ENCODE assay signal across 28 cellular contexts in genomic region chr20:39990692-39991091, GRCh38.
"Had no signal": no experiment of that assay in that cellular context is flagged by ENCODE, and none has a peak within 500 bp of the region (broad histone marks: within the 10 kb centered on the region; RNA-seq: fewer than 3 reads in every experiment).

No MANE protein-coding gene starts in this region.

- H3K36me3 ChIP-seq: stomach, suprapubic skin, thoracic aorta, thyroid gland, tibial artery, tibial nerve, transverse colon, upper lobe of left lung, upper lobe of right lung, uterus, vagina had no signal

- H3K4me3 ChIP-seq: stomach, suprapubic skin, testis, thoracic aorta, thyroid gland, tibial artery, tibial nerve, transverse colon, upper lobe of left lung, upper lobe of right lung, uterus, vagina had no signal

- H3K27ac Mint-ChIP-seq: stimulated activated effector memory CD8-positive, alpha-beta T cell treated with anti-CD3 and anti-CD28 coated beads, Interleukin-12 subunit alpha, Interleukin-12 subunit beta, amount 100 ng/mL, for 72 hours; stimulated activated memory B cell treated with anti-CD40 and anti-IgM and Interleukin-4, amounts not matched to agents 10 μg/mL and 1 μg/mL and 100 μg/mL, for 72 hours; stimulated activated naive B cell treated with anti-CD40 and anti-IgM and Interleukin-4, amounts not matched to agents 10 μg/mL and 1 μg/mL and 100 μg/mL, for 72 hours; stimulated activated naive CD8-positive, alpha-beta T cell treated with anti-CD3 and anti-CD28 coated beads, Interleukin-15, amount 100 ng/mL, for 72 hours; stimulated activated naive CD8-positive, alpha-beta T cell treated with anti-CD3 and anti-CD28 coated beads, Interleukin-15, Interleukin-2, amounts not matched to agents 100 ng/mL and 50 ng/mL, for 24 hours; type B pancreatic cell had no signal

- DNase-seq: stimulated activated CD4-positive, alpha-beta T cell treated with anti-CD3 and anti-CD28 coated beads, Interleukin-2, amount 100 ng/mL, for 48 hours; stimulated activated CD4-positive, alpha-beta T cell treated with anti-CD3 and anti-CD28 coated beads, Interleukin-4, amount 100 ng/mL, for 1 hour; stimulated activated CD4-positive, alpha-beta T cell treated with anti-CD3 and anti-CD28 coated beads, Interleukin-4, amount 100 ng/mL, for 24 hours; stimulated activated CD4-positive, alpha-beta T cell treated with anti-CD3 and anti-CD28 coated beads, Interleukin-4, amount 100 ng/mL, for 4 hours; stimulated activated CD8-positive, alpha-beta memory T cell treated with anti-CD3 and anti-CD28 coated beads, Interleukin-4, amount 100 ng/mL, for 48 hours; stimulated activated naive B cell treated with anti-CD40 and anti-IgM and Interleukin-4, amounts not matched to agents 10 μg/mL and 1 μg/mL and 100 μg/mL, for 72 hours; stimulated activated naive CD4-positive, alpha-beta T cell; stimulated activated naive CD4-positive, alpha-beta T cell treated with Interleukin-2 at 50 U/mL for 16 hours; stimulated activated naive CD8-positive, alpha-beta T cell treated with anti-CD3 and anti-CD28 coated beads, Interleukin-15, amount 100 ng/mL, for 72 hours; stimulated activated naive CD8-positive, alpha-beta T cell treated with anti-CD3 and anti-CD28 coated beads, Interleukin-15, Interleukin-2, amounts not matched to agents 100 U/mL and 50 U/mL, for 24 hours; stomach; substantia nigra; testis; thyroid gland; tibial artery; transverse colon; trophoblast cell; upper lobe of left lung; upper lobe of right lung; uterus had no signal

- H3K9me3 ChIP-seq: stomach, suprapubic skin, testis, thoracic aorta, thyroid gland, upper lobe of left lung, upper lobe of right lung, uterus, vagina had no signal

- H3K27me3 ChIP-seq: stomach, suprapubic skin, testis, thyroid gland, tibial artery, tibial nerve, transverse colon, upper lobe of left lung, upper lobe of right lung, uterus, vagina had no signal

- H3K4me1 ChIP-seq: testis had no signal

- H3K4me3 Mint-ChIP-seq: stimulated activated effector memory CD8-positive, alpha-beta T cell treated with anti-CD3 and anti-CD28 coated beads, Interleukin-12 subunit alpha, Interleukin-12 subunit beta, amount 100 ng/mL, for 72 hours; stimulated activated memory B cell treated with anti-CD40 and anti-IgM and Interleukin-4, amounts not matched to agents 10 μg/mL and 1 μg/mL and 100 μg/mL, for 72 hours; stimulated activated naive B cell treated with anti-CD40 and anti-IgM and Interleukin-4, amounts not matched to agents 10 μg/mL and 1 μg/mL and 100 μg/mL, for 72 hours; stimulated activated naive CD8-positive, alpha-beta T cell treated with anti-CD3 and anti-CD28 coated beads, Interleukin-15, amount 100 ng/mL, for 72 hours; stimulated activated naive CD8-positive, alpha-beta T cell treated with anti-CD3 and anti-CD28 coated beads, Interleukin-15, Interleukin-2, amounts not matched to agents 100 ng/mL and 50 ng/mL, for 24 hours; type B pancreatic cell had no signal

- H3K4me1 Mint-ChIP-seq: stimulated activated effector memory CD8-positive, alpha-beta T cell treated with anti-CD3 and anti-CD28 coated beads, Interleukin-12 subunit alpha, Interleukin-12 subunit beta, amount 100 ng/mL, for 72 hours; stimulated activated memory B cell treated with anti-CD40 and anti-IgM and Interleukin-4, amounts not matched to agents 10 μg/mL and 1 μg/mL and 100 μg/mL, for 72 hours; stimulated activated naive B cell treated with anti-CD40 and anti-IgM and Interleukin-4, amounts not matched to agents 10 μg/mL and 1 μg/mL and 100 μg/mL, for 72 hours; stimulated activated naive CD8-positive, alpha-beta T cell treated with anti-CD3 and anti-CD28 coated beads, Interleukin-15, amount 100 ng/mL, for 72 hours had no signal

- H3K9me3 Mint-ChIP-seq: stimulated activated naive CD8-positive, alpha-beta T cell treated with anti-CD3 and anti-CD28 coated beads, Interleukin-15, amount 100 ng/mL, for 72 hours had no signal

- ATAC-seq: stimulated activated effector memory CD8-positive, alpha-beta T cell treated with anti-CD3 and anti-CD28 coated beads, Interleukin-12 subunit alpha, Interleukin-12 subunit beta, amount 100 ng/mL, for 72 hours; stimulated activated memory B cell treated with anti-CD40 and anti-IgM and Interleukin-4, amounts not matched to agents 10 μg/mL and 1 μg/mL and 100 μg/mL, for 72 hours; stimulated activated naive B cell treated with anti-CD40 and anti-IgM and Interleukin-4, amounts not matched to agents 10 μg/mL and 1 μg/mL and 100 μg/mL, for 72 hours; stimulated activated naive CD8-positive, alpha-beta T cell treated with anti-CD3 and anti-CD28 coated beads, Interleukin-15, amount 100 ng/mL, for 72 hours; stimulated activated naive CD8-positive, alpha-beta T cell treated with anti-CD3 and anti-CD28 coated beads, Interleukin-15, Interleukin-2, amounts not matched to agents 100 U/mL and 50 U/mL, for 24 hours; upper lobe of right lung had no signal

- H3K27ac ChIP-seq: stomach, suprapubic skin, testis, thoracic aorta, thyroid gland, tibial artery, tibial nerve, transverse colon, upper lobe of left lung, upper lobe of right lung, uterus, vagina had no signal

- H3K27me3 Mint-ChIP-seq: stimulated activated naive B cell treated with anti-CD40 and anti-IgM and Interleukin-4, amounts not matched to agents 10 μg/mL and 1 μg/mL and 100 μg/mL, for 72 hours; stimulated activated naive CD8-positive, alpha-beta T cell treated with anti-CD3 and anti-CD28 coated beads, Interleukin-15, amount 100 ng/mL, for 72 hours; stimulated activated naive CD8-positive, alpha-beta T cell treated with anti-CD3 and anti-CD28 coated beads, Interleukin-15, Interleukin-2, amounts not matched to agents 100 ng/mL and 50 ng/mL, for 24 hours; type B pancreatic cell had no signal

- H3K36me3 Mint-ChIP-seq: stimulated activated effector memory CD8-positive, alpha-beta T cell treated with anti-CD3 and anti-CD28 coated beads, Interleukin-12 subunit alpha, Interleukin-12 subunit beta, amount 100 ng/mL, for 72 hours; stimulated activated memory B cell treated with anti-CD40 and anti-IgM and Interleukin-4, amounts not matched to agents 10 μg/mL and 1 μg/mL and 100 μg/mL, for 72 hours; stimulated activated naive B cell treated with anti-CD40 and anti-IgM and Interleukin-4, amounts not matched to agents 10 μg/mL and 1 μg/mL and 100 μg/mL, for 72 hours; type B pancreatic cell had no signal
